In the genomic region with DNA sequence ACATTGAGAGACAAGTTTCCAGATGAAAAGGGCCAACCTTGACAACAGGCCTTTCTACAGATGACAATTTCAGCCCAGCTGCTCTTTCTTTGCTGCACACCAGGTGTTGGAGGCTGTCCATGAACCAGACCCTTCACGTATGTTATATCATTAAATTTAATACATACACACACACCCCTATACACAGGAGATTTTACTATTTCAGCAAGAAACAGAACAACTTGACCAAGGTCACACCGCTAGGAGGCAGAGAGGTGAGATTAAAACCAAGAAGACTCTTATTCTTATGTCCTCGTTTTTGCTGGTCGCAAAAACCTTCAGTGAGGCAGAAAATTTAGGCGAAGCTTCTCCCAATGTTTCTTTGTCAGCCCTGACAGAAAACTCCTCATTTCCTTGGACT, we compare ENCODE assay signal across 26 cellular contexts.
"Had no signal": no experiment of that assay in that cellular context is flagged by ENCODE, and none has a peak within 500 bp of the region (broad histone marks: within the 10 kb centered on the region; RNA-seq: fewer than 3 reads in every experiment).

No MANE protein-coding gene starts in this region.

- H3K36me3 ChIP-seq: MG63 had no signal

- H3K27me3 ChIP-seq: MG63 had no signal

- H3K9me3 ChIP-seq: MG63 had no signal

- H3K4me2 ChIP-seq: KMS-11 had no signal

- DNase-seq: Karpas-422, Kasumi-1, MG63, MM.1S, MV-4-11, NCI-H1048, NCI-H1417, NCI-H1417 treated with DMSO at 0.1 percent for 48 hours, NCI-H1436, NCI-H1436 treated with DMSO at 0.1 percent for 48 hours, NCI-H146, NCI-H1694, NCI-H1694 treated with DMSO at 0.1 percent for 48 hours, NCI-H187, NCI-H187 treated with DMSO at 0.1 percent for 48 hours, NCI-H2029, NCI-H2029 treated with DMSO at 0.1 percent for 48 hours, NCI-H2107, NCI-H2171, NCI-H2171 treated with DMSO at 0.1 percent for 48 hours, NCI-H2227 treated with DMSO at 0.1 percent for 48 hours, NCI-H226, NCI-H446, NCI-H446 treated with DMSO at 0.1 percent for 48 hours, NCI-H524 had no signal

- H3K27ac ChIP-seq: KMS-11 had no signal

- H3K9ac ChIP-seq: KMS-11 had no signal

- H3K4me3 ChIP-seq: MG63 had no signal
